Comparison of ENCODE assay signal across 6 cellular contexts in the genomic region with DNA sequence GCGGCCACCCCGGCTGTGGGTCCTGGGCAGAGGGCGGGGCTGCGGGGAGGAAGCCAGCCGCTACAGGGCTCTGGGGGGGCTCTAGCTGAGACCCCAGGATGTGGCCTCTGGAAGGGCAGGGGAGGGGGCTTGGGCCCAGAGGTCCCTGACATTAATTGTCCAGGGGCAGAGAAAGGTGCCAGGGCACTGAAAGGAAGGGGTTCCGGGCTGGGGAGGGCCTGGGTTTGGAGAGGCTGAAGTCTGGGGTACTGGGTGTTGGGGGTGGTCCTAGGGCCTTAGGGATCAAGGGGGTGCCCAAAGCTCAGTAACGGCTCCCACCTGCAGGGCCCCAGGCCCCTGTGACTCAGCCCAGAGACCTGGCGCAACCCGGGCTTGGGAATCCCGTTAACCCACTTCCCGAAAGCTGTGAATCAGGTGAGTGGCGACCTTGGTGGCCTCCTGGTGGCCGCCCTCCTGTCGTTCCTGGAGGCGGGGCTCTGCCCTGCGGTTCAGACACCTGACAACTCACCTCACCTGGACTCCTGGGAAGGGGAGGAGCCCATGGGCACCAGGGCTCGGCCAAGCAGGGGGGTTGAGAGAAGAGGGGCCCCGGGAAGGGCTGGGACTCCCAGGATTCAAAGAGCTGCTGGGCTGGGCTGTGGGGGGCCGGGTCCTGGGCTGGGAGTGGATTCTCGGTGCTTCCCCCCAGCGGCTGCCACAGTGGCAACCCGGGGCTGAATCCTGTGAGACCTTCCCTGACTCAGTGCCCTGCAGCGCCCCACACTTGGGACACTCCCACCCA. TPM values are rescaled to one million over a fixed set of nuclear protein-coding genes. Genes with fewer than 3 reads are reported as not detected.
A peak's percentile ranks its signal among the peaks of the same experiment; 100 is the strongest.
DNase-seq lines count a peak whose midpoint lies in the region; ATAC-seq and TF ChIP-seq lines count a peak whose summit lies in the region.

No MANE protein-coding gene starts in this region.

- intact Hi-C loops in naive thymus-derived CD4-positive, alpha-beta T cell (cut with micrococcal nuclease): no loop called here

- peak; percentile 8 to 36 (median 20) for ATAC-seq in T-cell (replicated peaks in 1 of 4)
- peak; percentile 33 for ATAC-seq in naive thymus-derived CD4-positive, alpha-beta T cell

- H3K27me3 Mint-ChIP-seq in T-cell: peaks cover 7 to 17% of the 10 kb centered on the region in 2 donors
- H3K27me3 Mint-ChIP-seq in naive thymus-derived CD4-positive, alpha-beta T cell: peaks cover 5 to 16% (median 10%) of the 10 kb centered on the region in 5 donors

- CTCF ChIA-PET in HEK293T (lab: Yijun Ruan, JAX): no interaction called here
- CTCF ChIA-PET in T-cell (lab: Charles Lee): interaction anchor here in 1 of 2 donors (0.6 kb wide), 1 partner anchor 41 kb away, joined by 4 read pairs; the partner anchor contains the start of gene PRSS21
- CTCF ChIA-PET in naive thymus-derived CD4-positive, alpha-beta T cell (lab: Charles Lee): no interaction called here

- H3K27ac ChIP-seq in naive thymus-derived CD4-positive, alpha-beta T cell (ENCODE audit: low read depth, low read length): no peak overlapping the region

- H3K4me3 ChIP-seq in naive thymus-derived CD4-positive, alpha-beta T cell (ENCODE audit: low read length): peak overlapping the region; percentile 46

- H3K9me3 Mint-ChIP-seq in T-cell: peaks cover 8 to 10% (median 9%) of the 10 kb centered on the region in 3 donors
- H3K9me3 Mint-ChIP-seq in naive thymus-derived CD4-positive, alpha-beta T cell: peaks cover 6 to 19% (median 9%) of the 10 kb centered on the region in 11 donors

- peaks cover 3 to 12% of the 10 kb centered on the region in 2 donors for H3K4me1 ChIP-seq in naive thymus-derived CD4-positive, alpha-beta T cell (ENCODE audit: control insufficient read depth in 2 of 2, insufficient read depth in 2 of 2, low read length in 2 of 2)

- H3K4me1 Mint-ChIP-seq in T-cell: peaks cover 7 to 11% (median 10%) of the 10 kb centered on the region in 3 donors
- H3K4me1 Mint-ChIP-seq in naive thymus-derived CD4-positive, alpha-beta T cell: peaks cover 3 to 10% (median 5%) of the 10 kb centered on the region in 7 donors

- POLR2A ChIA-PET in HEK293T (lab: Yijun Ruan, JAX) (interaction anchor here (1.1 kb wide), 1 partner anchor 10 kb away, joined by 4 read pairs; no protein-coding TSS in a partner anchor), T-cell (lab: Charles Lee) (no interaction called here)
- POLR2A ChIA-PET in naive thymus-derived CD4-positive, alpha-beta T cell (lab: Charles Lee): no interaction called here

- peak overlapping the region in 2 of 3 donors; percentile 31 to 91 for H3K4me3 Mint-ChIP-seq in T-cell
- peak overlapping the region in 3 of 10 donors; percentile 81 to 93 (median 93) for H3K4me3 Mint-ChIP-seq in naive thymus-derived CD4-positive, alpha-beta T cell

- DNase-seq in HEK293T (ENCODE audit: extremely low spot score) (peak; percentile 5), T-cell (no peak), germinal center (ENCODE audit: low spot score) (no peak), NAMALWA (ENCODE audit: low spot score) (no peak)
- DNase-seq in naive thymus-derived CD4-positive, alpha-beta T cell: no peak
- no peak for DNase-seq in activated CD4-positive, alpha-beta T cell treated with anti-CD3 and anti-CD28 coated beads, Interleukin-2, amount 50 U/mL, for 4 hours

- peaks cover 0 to 11% (median 0%) of the 10 kb centered on the region in 3 experiments for H3K9me3 ChIP-seq in naive thymus-derived CD4-positive, alpha-beta T cell (ENCODE audit: control insufficient read depth in 2 of 3, low read length in 3 of 3)

- H3K27ac Mint-ChIP-seq in T-cell: peak overlapping the region in 1 of 2 donors; percentile 16
- H3K27ac Mint-ChIP-seq in naive thymus-derived CD4-positive, alpha-beta T cell: no peak overlapping the region

- peaks cover 0 to 6% of the 10 kb centered on the region in 2 donors for H3K27me3 ChIP-seq in naive thymus-derived CD4-positive, alpha-beta T cell (ENCODE audit: control insufficient read depth in 2 of 2, insufficient read depth in 2 of 2, low read length in 2 of 2)

- no peaks in the 10 kb centered on the region for H3K36me3 ChIP-seq in naive thymus-derived CD4-positive, alpha-beta T cell (ENCODE audit: control insufficient read depth in 2 of 3, insufficient read depth in 3 of 3, low read length in 3 of 3)

- peaks cover 8% of the 10 kb centered on the region for H3K36me3 Mint-ChIP-seq in T-cell
- peaks cover 0 to 13% (median 5%) of the 10 kb centered on the region in 5 donors for H3K36me3 Mint-ChIP-seq in naive thymus-derived CD4-positive, alpha-beta T cell

TF ChIP-seq in HEK293T, 16 proteins besides CTCF, POLR2A, EP300 and RAD21:
- TF ChIP-seq ARNT (IDR thresholded peaks at IDR 0.05): no peak

RNA-seq across cellular contexts. Expression of gene PRSS22, which starts 0.5 kb away (rescaled TPM):
- total RNA-seq in T-cell: 1 to 10 TPM in 3 of 5 donors, under 1 TPM in 1, not detected in 1; 0.56 to 2.6 (median 1.4) TPM
- under 1 TPM in 2 of 5 experiments, not detected in 3; 0.59 to 0.72 TPM for total RNA-seq in naive thymus-derived CD4-positive, alpha-beta T cell
- not detected for polyA plus RNA-seq in naive thymus-derived CD4-positive, alpha-beta T cell

RNA-seq across cellular contexts. Expression of gene FLYWCH2, which starts 24.6 kb away (rescaled TPM):
- total RNA-seq in T-cell: 10 to 100 TPM; 12.1 to 31.4 (median 25.6) TPM
- 10 to 100 TPM; 13.6 to 30.4 (median 24.0) TPM for total RNA-seq in naive thymus-derived CD4-positive, alpha-beta T cell
- 10 to 100 TPM; 24.8 to 26.8 TPM for polyA plus RNA-seq in naive thymus-derived CD4-positive, alpha-beta T cell

RNA-seq across cellular contexts. Expression of gene ZG16B, which starts 28.3 kb away (rescaled TPM):
- total RNA-seq in T-cell: under 1 TPM in 1 of 5 donors, not detected in 4; 0.43 TPM
- 10 to 100 TPM in 1 of 5 experiments, 1 to 10 TPM in 1, not detected in 3; 2.3 to 17.2 TPM for total RNA-seq in naive thymus-derived CD4-positive, alpha-beta T cell
- polyA plus RNA-seq in naive thymus-derived CD4-positive, alpha-beta T cell: not detected

RNA-seq across cellular contexts. Expression of gene PRSS21, which starts 41.4 kb away (rescaled TPM):
- 1 to 10 TPM in 4 of 5 donors, under 1 TPM in 1; 0.90 to 8.3 (median 3.3) TPM for total RNA-seq in T-cell
- 1 to 10 TPM in 4 of 5 experiments, not detected in 1; 1.1 to 7.9 (median 1.4) TPM for total RNA-seq in naive thymus-derived CD4-positive, alpha-beta T cell
- polyA plus RNA-seq in naive thymus-derived CD4-positive, alpha-beta T cell: 10 to 100 TPM in 1 of 2 donors, 1 to 10 TPM in 1; 1.9 to 11.2 TPM

RNA-seq across cellular contexts. Expression of gene FLYWCH1, which starts 53.3 kb away (rescaled TPM):
- 100 to 1,000 TPM in 3 of 5 donors, 10 to 100 TPM in 2; 83.0 to 144 (median 106) TPM for total RNA-seq in T-cell
- 100 to 1,000 TPM in 2 of 5 experiments, 10 to 100 TPM in 3; 48.6 to 149 (median 87.0) TPM for total RNA-seq in naive thymus-derived CD4-positive, alpha-beta T cell
- polyA plus RNA-seq in naive thymus-derived CD4-positive, alpha-beta T cell: 10 to 100 TPM; 12.4 to 30.0 TPM
